Comparison of ENCODE assay signal across 8 cellular contexts in the genomic region with DNA sequence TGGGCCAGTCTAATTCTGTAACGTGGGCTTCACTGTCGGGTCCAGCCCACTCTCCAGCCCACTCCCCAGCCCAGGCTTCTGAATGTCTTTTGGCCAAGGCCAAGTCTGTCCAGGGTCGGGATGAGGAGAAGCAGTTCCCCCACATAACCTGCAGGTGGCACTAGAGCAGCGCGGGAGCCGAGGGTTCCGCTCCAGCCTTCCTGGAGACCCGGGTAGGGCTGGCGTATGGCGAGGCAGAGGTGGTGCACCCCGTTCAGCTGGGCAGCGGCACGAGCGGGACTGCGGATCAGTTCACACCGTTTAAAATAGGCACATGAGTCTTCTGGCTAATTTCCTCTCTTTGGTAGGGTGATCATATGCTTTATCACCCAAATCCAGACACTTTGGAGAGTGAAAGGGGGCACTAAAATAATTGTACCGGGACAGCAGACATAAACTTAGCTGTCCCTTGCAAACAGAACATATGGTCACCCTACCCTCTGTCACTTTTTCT.
DNase-seq lines count a peak whose midpoint lies in the region; ATAC-seq and TF ChIP-seq lines count a peak whose summit lies in the region.

No MANE protein-coding gene starts in this region.

- WGBS in suprapubic skin = 6% methylated on average over 17 of the region's 17 CpGs

- TF ChIP-seq CTCF in BJ (IDR thresholded peaks at IDR 0.05; ENCODE audit: insufficient read depth, low read depth, low read length) = peak; percentile 91
- TF ChIP-seq CTCF in fibroblast of lung (conservative IDR thresholded peaks at IDR 0.05 in 1 of 2, IDR thresholded peaks at IDR 0.05 in 1 of 2; ENCODE audit: low read depth in 1 of 2, low read length in 2 of 2) = peak; percentile 73 to 95
- peak; percentile 87 for TF ChIP-seq CTCF in neural progenitor cell (IDR thresholded peaks at IDR 0.05)
- TF ChIP-seq CTCF in suprapubic skin (IDR thresholded peaks at IDR 0.05) = peak; percentile 27 to 89

- TF ChIP-seq EP300 in suprapubic skin (IDR thresholded peaks at IDR 0.05) = no peak

- H3K27ac Mint-ChIP-seq in neural progenitor cell = no peak overlapping the region

- ATAC-seq in GM19023 (IDR thresholded peaks at IDR 0.05; ENCODE audit: unreplicated experiment) (peak; percentile 81), HG03442 (IDR thresholded peaks at IDR 0.05; ENCODE audit: unreplicated experiment) (peak; percentile 80)

- H2AFZ ChIP-seq in fibroblast of lung (ENCODE audit: low read length) (no peak overlapping the region), neural progenitor cell (replicated peaks) (no peak overlapping the region)

- H3K4me3 Mint-ChIP-seq in neural progenitor cell = no peak overlapping the region

- no peak overlapping the region; the same call in 1 of the 2 replicates for H3K4me3 ChIP-seq in BJ (ENCODE audit: low read depth, low read length)
- H3K4me3 ChIP-seq in fibroblast of lung (replicated peaks in 1 of 4; ENCODE audit: control extremely low read depth in 1 of 4, insufficient read depth in 1 of 4, low read depth in 3 of 4, low read length in 4 of 4) = peak overlapping the region in 1 of 4 experiments; percentile 28
- no peak overlapping the region for H3K4me3 ChIP-seq in neural progenitor cell
- peak overlapping the region; percentile 23 for H3K4me3 ChIP-seq in suprapubic skin

- H3K4me1 ChIP-seq in fibroblast of lung (ENCODE audit: control insufficient read depth, extremely low read depth, insufficient read depth, low read length) (no peaks in the 10 kb centered on the region), neural progenitor cell (no peaks in the 10 kb centered on the region), suprapubic skin (peaks cover 5% of the 10 kb centered on the region)

- H3K9ac ChIP-seq in fibroblast of lung (ENCODE audit: insufficient read depth, low read length) = no peak overlapping the region
- no peak overlapping the region for H3K9ac ChIP-seq in neural progenitor cell

- POLR2A ChIA-PET in BJ (lab: Charles Lee) = no interaction called here

- TF ChIP-seq POLR2A in suprapubic skin (IDR thresholded peaks at IDR 0.05) = no peak

- no peaks in the 10 kb centered on the region for H3K4me1 Mint-ChIP-seq in neural progenitor cell

- H3K27me3 ChIP-seq in BJ (ENCODE audit: control insufficient read depth, insufficient read depth, low read length) (no peaks in the 10 kb centered on the region), fibroblast of lung (ENCODE audit: control insufficient read depth, insufficient read depth, low read length) (no peaks in the 10 kb centered on the region), neural progenitor cell (peaks cover 4% of the 10 kb centered on the region), suprapubic skin (peaks cover 12% of the 10 kb centered on the region)

- H3K4me2 ChIP-seq in fibroblast of lung (ENCODE audit: extremely low read depth, insufficient read depth, low read length) (no peak overlapping the region), neural progenitor cell (peak overlapping the region; percentile 10)

- no peaks in the 10 kb centered on the region for H3K36me3 Mint-ChIP-seq in neural progenitor cell

- H3K27ac ChIP-seq in fibroblast of lung (ENCODE audit: insufficient read depth, low read length) (no peak overlapping the region), neural progenitor cell (no peak overlapping the region), suprapubic skin (no peak overlapping the region)

- CTCF ChIA-PET in BJ (lab: Yijun Ruan, JAX) = interaction anchor here (0.7 to 3.3 kb wide), 12 partner anchors 11 to 534 kb away, joined by 3 to 13 read pairs (median 3); partner anchors contain the start of gene DRD1

- DNase-seq in BJ (ENCODE audit: low read depth) (no peak), NOMO-1 treated with DMSO at 0.1 percent for 48 hours (lab: John Stamatoyannopoulos, UW; ENCODE audit: unreplicated experiment) (peak; percentile 78), activated T-cell treated with anti-CD3 and anti-CD28 coated beads for 24 hours (ENCODE audit: low read depth) (peak; percentile 52), fibroblast of lung (ENCODE audit: low read depth in 2 of 2) (peak; percentile 27 to 50), neural progenitor cell (ENCODE audit: low spot score) (peak; percentile 78), suprapubic skin (ENCODE audit: low spot score in 2 of 2) (no peak)

- H3K27me3 Mint-ChIP-seq in neural progenitor cell (ENCODE audit: insufficient read depth, low read depth) = no peaks in the 10 kb centered on the region

- H3K9me3 Mint-ChIP-seq in neural progenitor cell = peaks cover 9% of the 10 kb centered on the region

- H3K9me3 ChIP-seq in fibroblast of lung (ENCODE audit: control insufficient read depth, insufficient read depth, low read depth, low read length) (no peaks in the 10 kb centered on the region), neural progenitor cell (ENCODE audit: low read depth) (no peaks in the 10 kb centered on the region), suprapubic skin (no peaks in the 10 kb centered on the region)

- no peaks in the 10 kb centered on the region for H4K20me1 ChIP-seq in fibroblast of lung (ENCODE audit: control insufficient read depth, extremely low read depth, insufficient read depth, low read length)
- no peaks in the 10 kb centered on the region for H4K20me1 ChIP-seq in neural progenitor cell (ENCODE audit: low read depth)

- H3K79me2 ChIP-seq in fibroblast of lung (ENCODE audit: control insufficient read depth, insufficient read depth, low read length) = no peaks in the 10 kb centered on the region
- H3K79me2 ChIP-seq in neural progenitor cell (ENCODE audit: low read depth) = no peaks in the 10 kb centered on the region

- H3K36me3 ChIP-seq in BJ (ENCODE audit: control insufficient read depth, insufficient read depth, low read length) = no peaks in the 10 kb centered on the region
- H3K36me3 ChIP-seq in fibroblast of lung (ENCODE audit: control insufficient read depth, insufficient read depth, low read length) = no peaks in the 10 kb centered on the region
- H3K36me3 ChIP-seq in neural progenitor cell = no peaks in the 10 kb centered on the region
- no peaks in the 10 kb centered on the region for H3K36me3 ChIP-seq in suprapubic skin

- no peaks in the 10 kb centered on the region for H3F3A ChIP-seq in neural progenitor cell (ENCODE audit: low read depth)

Comparison
In these comparisons a context has a peak if more than half of its experiments do, and no peak if none do; other contexts are left out.
1. DNase-seq: peak in NOMO-1 treated with DMSO at 0.1 percent for 48 hours (single experiment), activated T-cell treated with anti-CD3 and anti-CD28 coated beads for 24 hours (single experiment), fibroblast of lung (2 of 2) and neural progenitor cell (single experiment); none in BJ (single experiment) and suprapubic skin (0 of 2).
2. Peak in every context shown above with its lines, with median percentiles within 50 percentile points of each other: CTCF ChIP-seq.